Comparison of ENCODE assay signal across 13 cellular contexts in genomic region chr12:40262657-40263056, GRCh38. TPM values are rescaled to one million over a fixed set of nuclear protein-coding genes. Genes with fewer than 3 reads are reported as not detected.
DNase-seq lines count a peak whose midpoint lies in the region; ATAC-seq, FAIRE-seq and TF ChIP-seq lines count a peak whose summit lies in the region.
"Had no signal": no experiment of that assay in that cellular context is flagged by ENCODE, and none has a peak within 500 bp of the region (broad histone marks: within the 10 kb centered on the region; RNA-seq: fewer than 3 reads in every experiment).

No MANE protein-coding gene starts in this region.

- peak overlapping the region; percentile 25 for H3K4me3 Mint-ChIP-seq in stimulated activated memory B cell treated with anti-CD40 and anti-IgM and Interleukin-4, amounts not matched to agents 10 μg/mL and 1 μg/mL and 100 μg/mL, for 72 hours
- H3K4me3 Mint-ChIP-seq: central memory CD8-positive, alpha-beta T cell had no signal

- H3K27ac Mint-ChIP-seq in stimulated activated memory B cell treated with anti-CD40 and anti-IgM and Interleukin-4, amounts not matched to agents 10 μg/mL and 1 μg/mL and 100 μg/mL, for 72 hours = peak overlapping the region; percentile 79

- peaks cover 29% of the 10 kb centered on the region for H3K4me1 Mint-ChIP-seq in stimulated activated memory B cell treated with anti-CD40 and anti-IgM and Interleukin-4, amounts not matched to agents 10 μg/mL and 1 μg/mL and 100 μg/mL, for 72 hours
- H3K4me1 Mint-ChIP-seq: central memory CD8-positive, alpha-beta T cell had no signal

- no peaks in the 10 kb centered on the region for H3K27me3 ChIP-seq in SK-N-SH (ENCODE audit: insufficient read depth)
- H3K27me3 ChIP-seq: left lung had no signal

- intact Hi-C loops in kidney (cut with DNase I) = no loop called here

- no peaks in the 10 kb centered on the region for H3F3A ChIP-seq in SK-N-SH (replicated peaks; ENCODE audit: insufficient read depth)

- no peaks in the 10 kb centered on the region for H3K27me3 Mint-ChIP-seq in stimulated activated memory B cell treated with anti-CD40 and anti-IgM and Interleukin-4, amounts not matched to agents 10 μg/mL and 1 μg/mL and 100 μg/mL, for 72 hours
- H3K27me3 Mint-ChIP-seq: central memory CD8-positive, alpha-beta T cell had no signal

- H3K4me1 ChIP-seq in kidney (ENCODE audit: control insufficient read depth in 1 of 2, insufficient read depth in 1 of 2, low read depth in 1 of 2, low read length in 2 of 2) = no peaks in the 10 kb centered on the region
- H3K4me1 ChIP-seq in SK-N-SH (ENCODE audit: control insufficient read depth in 1 of 2, insufficient read depth in 2 of 2, low read depth in 1 of 2, low read length in 1 of 2) = no peaks in the 10 kb centered on the region
- H3K4me1 ChIP-seq: left lung had no signal

- H3K9me3 Mint-ChIP-seq in stimulated activated memory B cell treated with anti-CD40 and anti-IgM and Interleukin-4, amounts not matched to agents 10 μg/mL and 1 μg/mL and 100 μg/mL, for 72 hours = peaks cover 3% of the 10 kb centered on the region

- peak; percentile 91 for ATAC-seq in GM19025 (IDR thresholded peaks at IDR 0.05; ENCODE audit: low read depth, unreplicated experiment)
- ATAC-seq in GM21825 (IDR thresholded peaks at IDR 0.05; ENCODE audit: unreplicated experiment) = peak; percentile 94
- ATAC-seq in HG03175 (IDR thresholded peaks at IDR 0.05; ENCODE audit: unreplicated experiment) = peak; percentile 84
- peak; percentile 90 for ATAC-seq in stimulated activated memory B cell treated with anti-CD40 and anti-IgM and Interleukin-4, amounts not matched to agents 10 μg/mL and 1 μg/mL and 100 μg/mL, for 72 hours
- ATAC-seq: left lung had no signal

- WGBS in SK-N-SH (ENCODE audit: low lambda C conversion rate) = 84% methylated on average over 1 of the region's 1 CpG

- CTCF ChIA-PET in SK-N-SH (lab: Yijun Ruan, JAX) = interaction anchor here (1.2 kb wide), 1 partner anchor 63 kb away, joined by 3 read pairs; no protein-coding TSS in a partner anchor

- H3K36me3 ChIP-seq in kidney (ENCODE audit: control insufficient read depth in 1 of 2, insufficient read depth in 2 of 2, low read length in 2 of 2) = peaks cover 7 to 12% of the 10 kb centered on the region in 2 donors
- H3K36me3 ChIP-seq in SK-N-SH (replicated peaks in 1 of 2; ENCODE audit: control insufficient read depth in 1 of 2, insufficient read depth in 2 of 2, low read length in 1 of 2) = no peaks in the 10 kb centered on the region

- H2AFZ ChIP-seq in SK-N-SH (ENCODE audit: low read depth) = no peak overlapping the region

- DNase-seq in NCI-H2107 (lab: John Stamatoyannopoulos, UW) (no peak), kidney (no peak), glomerular visceral epithelial cell (ENCODE audit: extremely low spot score) (no peak), SK-N-SH (no peak)
- DNase-seq: activated effector memory CD4-positive, alpha-beta T cell treated with anti-CD3 and anti-CD28 coated beads, Interleukin-2, amount 50 U/mL, for 16 hours; GOT3; left lung; NCI-H510A treated with DMSO at 0.1 percent for 48 hours had no signal

- H3K27ac ChIP-seq in kidney (ENCODE audit: low read depth in 2 of 2, low read length in 2 of 2) (no peak overlapping the region), SK-N-SH (ENCODE audit: low read depth in 2 of 2, low read length in 1 of 2) (no peak overlapping the region)
- H3K27ac ChIP-seq: left lung had no signal

- no peak for TF ChIP-seq RAD21 in SK-N-SH (IDR thresholded peaks at IDR 0.05; ENCODE audit: low read length)

- TF ChIP-seq EP300 in SK-N-SH (IDR thresholded peaks at IDR 0.05; ENCODE audit: borderline replicate concordance in 1 of 2, low read depth in 1 of 2, low read length in 1 of 2) = no peak

- no peak overlapping the region for H3K9ac ChIP-seq in kidney (ENCODE audit: low read length in 2 of 2)
- H3K9ac ChIP-seq in SK-N-SH = no peak overlapping the region

- no peak for TF ChIP-seq CTCF in kidney (IDR thresholded peaks at IDR 0.05; ENCODE audit: borderline replicate concordance, extremely low read depth, insufficient read depth)
- TF ChIP-seq CTCF in SK-N-SH (IDR thresholded peaks at IDR 0.05) = no peak

- no peak for FAIRE-seq in kidney (lab: Jason Lieb, UNC)

- H3K9me2 ChIP-seq in SK-N-SH = no peaks in the 10 kb centered on the region

- H3K36me3 Mint-ChIP-seq in stimulated activated memory B cell treated with anti-CD40 and anti-IgM and Interleukin-4, amounts not matched to agents 10 μg/mL and 1 μg/mL and 100 μg/mL, for 72 hours = peaks cover 63% of the 10 kb centered on the region

- H3K9me3 ChIP-seq in kidney (ENCODE audit: control insufficient read depth in 1 of 2, low read length in 2 of 2) = peaks cover 0 to 3% of the 10 kb centered on the region in 2 donors
- no peaks in the 10 kb centered on the region for H3K9me3 ChIP-seq in SK-N-SH

- POLR2A ChIA-PET in SK-N-SH (lab: Yijun Ruan, JAX) = interaction anchor here (0.7 kb wide), 1 partner anchor 9 kb away, joined by 3 read pairs; no protein-coding TSS in a partner anchor

- no peaks in the 10 kb centered on the region for H4K20me1 ChIP-seq in SK-N-SH (ENCODE audit: insufficient read depth)

- no peak overlapping the region for H3K4me2 ChIP-seq in SK-N-SH

- H3K79me2 ChIP-seq in SK-N-SH (ENCODE audit: insufficient read depth) = no peaks in the 10 kb centered on the region

- H3K4me3 ChIP-seq in kidney (ENCODE audit: low read length in 2 of 2) (no peak overlapping the region), SK-N-SH (ENCODE audit: low read depth in 2 of 2, low read length in 1 of 2) (no peak overlapping the region)
- H3K4me3 ChIP-seq: left lung had no signal

TF ChIP-seq in SK-N-SH, 30 proteins besides CTCF, POLR2A, EP300 and RAD21:
- TF ChIP-seq YY1 (IDR thresholded peaks at IDR 0.05; ENCODE audit: low read depth) (no peak), SMC3 (IDR thresholded peaks at IDR 0.05; ENCODE audit: low read depth, low read length) (no peak), POLR2AphosphoS5 (IDR thresholded peaks at IDR 0.05; ENCODE audit: low read depth, low read length) (no peak), MEF2A (IDR thresholded peaks at IDR 0.05; ENCODE audit: borderline replicate concordance, low read depth) (no peak), MXI1 (IDR thresholded peaks at IDR 0.05; ENCODE audit: low read depth, low read length) (no peak), FOXM1 (IDR thresholded peaks at IDR 0.05; ENCODE audit: low read depth) (no peak), TCF12 (IDR thresholded peaks at IDR 0.05) (no peak), GABPA (IDR thresholded peaks at IDR 0.05; ENCODE audit: low read depth) (no peak), NRF1 (IDR thresholded peaks at IDR 0.05; ENCODE audit: low read depth, low read length) (no peak), RFX5 (IDR thresholded peaks at IDR 0.05; ENCODE audit: low read length) (no peak), JUND (IDR thresholded peaks at IDR 0.05) (no peak), NFIC (IDR thresholded peaks at IDR 0.05; ENCODE audit: borderline replicate concordance) (no peak), TEAD4 (IDR thresholded peaks at IDR 0.05; ENCODE audit: borderline replicate concordance, insufficient read depth) (no peak), SIN3A (IDR thresholded peaks at IDR 0.05; ENCODE audit: borderline replicate concordance, low read depth, low read length) (no peak)
- TF ChIP-seq, protein P1, sequence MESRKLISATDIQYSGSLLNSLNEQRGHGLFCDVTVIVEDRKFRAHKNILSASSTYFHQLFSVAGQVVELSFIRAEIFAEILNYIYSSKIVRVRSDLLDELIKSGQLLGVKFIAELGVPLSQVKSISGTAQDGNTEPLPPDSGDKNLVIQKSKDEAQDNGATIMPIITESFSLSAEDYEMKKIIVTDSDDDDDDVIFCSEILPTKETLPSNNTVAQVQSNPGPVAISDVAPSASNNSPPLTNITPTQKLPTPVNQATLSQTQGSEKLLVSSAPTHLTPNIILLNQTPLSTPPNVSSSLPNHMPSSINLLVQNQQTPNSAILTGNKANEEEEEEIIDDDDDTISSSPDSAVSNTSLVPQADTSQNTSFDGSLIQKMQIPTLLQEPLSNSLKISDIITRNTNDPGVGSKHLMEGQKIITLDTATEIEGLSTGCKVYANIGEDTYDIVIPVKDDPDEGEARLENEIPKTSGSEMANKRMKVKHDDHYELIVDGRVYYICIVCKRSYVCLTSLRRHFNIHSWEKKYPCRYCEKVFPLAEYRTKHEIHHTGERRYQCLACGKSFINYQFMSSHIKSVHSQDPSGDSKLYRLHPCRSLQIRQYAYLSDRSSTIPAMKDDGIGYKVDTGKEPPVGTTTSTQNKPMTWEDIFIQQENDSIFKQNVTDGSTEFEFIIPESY (IDR thresholded peaks at IDR 0.05; ENCODE audit: borderline replicate concordance, low read depth) = no peak

RNA-seq across cellular contexts. Expression of gene LRRK2, which starts 37.9 kb away (rescaled TPM):
- total RNA-seq in kidney = 110 TPM
- 8.6 TPM for polyA plus RNA-seq in kidney (ENCODE audit: insufficient read depth, low read depth, low replicate concordance)
- polyA plus RNA-seq in SK-N-SH (2012; rRNA removed) = 0.08 and 0.10 TPM in 2 replicates
- polyA plus RNA-seq in SK-N-SH (2012; cell fraction: cytosol; rRNA removed) = 0.06 and 0.07 TPM in 2 replicates
- polyA plus RNA-seq in SK-N-SH (2012; cell fraction: nucleus; rRNA removed) = 0.08 and 0.18 TPM in 2 replicates
